In the genomic region with DNA sequence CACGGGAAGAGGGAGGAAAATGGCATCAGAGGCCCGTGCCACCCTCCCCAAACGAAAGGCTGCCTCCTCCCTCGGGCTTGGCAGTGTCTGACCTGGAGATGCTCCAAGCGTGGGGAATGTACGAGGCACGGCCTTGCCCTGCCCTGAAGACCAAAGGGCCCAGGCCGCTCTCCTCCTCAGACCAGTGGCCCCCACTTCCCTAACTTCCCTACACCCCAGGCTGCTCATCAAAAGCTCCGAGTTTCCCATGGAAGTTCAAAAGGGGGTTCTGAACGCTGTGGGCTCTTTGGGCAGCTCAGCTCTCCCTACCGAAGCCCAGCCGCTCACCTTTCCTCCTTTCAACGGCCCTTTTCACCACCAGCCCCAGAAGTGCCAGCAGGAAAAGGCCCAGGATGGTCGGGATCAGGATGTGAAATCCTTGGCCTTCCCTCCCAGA, we compare ENCODE assay signal across 9 cellular contexts. TPM values are rescaled to one million over a fixed set of nuclear protein-coding genes. Genes with fewer than 3 reads are reported as not detected.
DNase-seq lines count a peak whose midpoint lies in the region; ATAC-seq and TF ChIP-seq lines count a peak whose summit lies in the region.
"Had no signal": no experiment of that assay in that cellular context is flagged by ENCODE, and none has a peak within 500 bp of the region (broad histone marks: within the 10 kb centered on the region; RNA-seq: fewer than 3 reads in every experiment).

No MANE protein-coding gene starts in this region.

- H3K36me3 ChIP-seq in cardiac muscle cell (no peaks in the 10 kb centered on the region), psoas muscle (ENCODE audit: insufficient read depth in 1 of 2, low read depth in 1 of 2) (no peaks in the 10 kb centered on the region)

- H3K4me1 ChIP-seq in cardiac muscle cell (ENCODE audit: low read depth), result no peaks in the 10 kb centered on the region
- peaks cover 3% of the 10 kb centered on the region for H3K4me1 ChIP-seq in psoas muscle

- peak; percentile 9 to 47 (median 43) for ATAC-seq in psoas muscle

- DNase-seq in cardiac muscle cell (ENCODE audit: low read depth in 1 of 2, low spot score in 1 of 2) (no peak), psoas muscle (peak in 1 of 2 donors; percentile 42), SHP77 (lab: John Stamatoyannopoulos, UW) (no peak), NCI-H2227 treated with DMSO at 0.1 percent for 48 hours (lab: John Stamatoyannopoulos, UW) (no peak), SW 1271 (lab: John Stamatoyannopoulos, UW) (no peak)
- DNase-seq in activated CD4-positive, CD25-positive, alpha-beta regulatory T cell treated with anti-CD3 and anti-CD28 coated beads, Interleukin-2, amount 50 U/mL, for 72 hours, result no peak

- 23 to 26% (median 26%) methylated on average over 14 of the region's 14 CpGs for WGBS in psoas muscle, 3 donors

- H3K4me3 ChIP-seq in GM12875 (ENCODE audit: low read depth, low read length) (peak overlapping the region; percentile 31), WI38 (ENCODE audit: low read depth, low read length) (peak overlapping the region; percentile 59), cardiac muscle cell (peak overlapping the region; percentile 58), psoas muscle (peak overlapping the region; percentile 69)

- H3K27ac ChIP-seq in cardiac muscle cell, result no peak overlapping the region
- no peak overlapping the region for H3K27ac ChIP-seq in psoas muscle

- intact Hi-C loops in psoas muscle (cut with DNase I), result loop anchor here (2.0 to 10.0 kb wide), 8 partner anchors 43 to 435 kb away; a partner anchor contains a TSS

- TF ChIP-seq CTCF in GM12875 (IDR thresholded peaks at IDR 0.05; ENCODE audit: borderline replicate concordance, insufficient read depth, low read depth, low read length) (no peak), WI38 (IDR thresholded peaks at IDR 0.05; ENCODE audit: low read depth, low read length) (no peak), cardiac muscle cell (IDR thresholded peaks at IDR 0.05; ENCODE audit: low read depth, low read length) (no peak), psoas muscle (IDR thresholded peaks at IDR 0.05) (no peak)

- peaks cover 58% of the 10 kb centered on the region for H3K27me3 ChIP-seq in cardiac muscle cell
- H3K27me3 ChIP-seq in psoas muscle (ENCODE audit: insufficient read depth in 3 of 3, low read length in 2 of 3), result peaks cover 0 to 4% (median 0%) of the 10 kb centered on the region in 3 donors

- H3K9me3 ChIP-seq in cardiac muscle cell (ENCODE audit: low read depth) (no peaks in the 10 kb centered on the region), psoas muscle (no peaks in the 10 kb centered on the region)

RNA-seq across cellular contexts. Expression of a gene that starts 11.8 kb away (rescaled TPM):
- total RNA-seq in cardiac muscle cell (not detected in 2 replicates), psoas muscle (10 to 100 TPM in 2 of 4 donors, 1 to 10 TPM in 2; 2.3 to 29.5 (median 12.0) TPM)
- polyA plus RNA-seq in cardiac muscle cell (not detected in 2 replicates), psoas muscle (1 to 10 TPM; 1.0 to 8.4 (median 2.2) TPM)
- total RNA-seq: lung microvascular endothelial cell had no signal

RNA-seq across cellular contexts. Expression of a gene that starts 12.7 kb away (rescaled TPM):
- total RNA-seq in cardiac muscle cell, result not detected in 2 replicates
- polyA plus RNA-seq in cardiac muscle cell, result not detected in 2 replicates
- total RNA-seq in psoas muscle, result 10 to 100 TPM in 1 of 4 donors, under 1 TPM in 1, not detected in 2; 0.23 to 20.3 TPM
- polyA plus RNA-seq in psoas muscle, result 1 to 10 TPM in 1 of 3 donors, under 1 TPM in 2; 0.05 to 1.7 (median 0.20) TPM
- total RNA-seq: lung microvascular endothelial cell had no signal

RNA-seq across cellular contexts. Expression of a gene that starts 36.4 kb away (rescaled TPM):
- total RNA-seq in cardiac muscle cell (not detected in 2 replicates), psoas muscle (under 1 TPM; 0.42 to 0.50 (median 0.49) TPM)
- polyA plus RNA-seq in cardiac muscle cell (not detected in 2 replicates), psoas muscle (under 1 TPM; 0.06 to 0.64 (median 0.16) TPM)
- total RNA-seq: lung microvascular endothelial cell had no signal

RNA-seq across cellular contexts. Expression of a gene that starts 44.5 kb away (rescaled TPM):
- not detected in 2 replicates for total RNA-seq in cardiac muscle cell
- not detected in 2 replicates for polyA plus RNA-seq in cardiac muscle cell
- 1 to 10 TPM in 1 of 4 donors, not detected in 3; 1.2 TPM for total RNA-seq in psoas muscle
- not detected for polyA plus RNA-seq in psoas muscle
- total RNA-seq: lung microvascular endothelial cell had no signal
